In the genomic region with DNA sequence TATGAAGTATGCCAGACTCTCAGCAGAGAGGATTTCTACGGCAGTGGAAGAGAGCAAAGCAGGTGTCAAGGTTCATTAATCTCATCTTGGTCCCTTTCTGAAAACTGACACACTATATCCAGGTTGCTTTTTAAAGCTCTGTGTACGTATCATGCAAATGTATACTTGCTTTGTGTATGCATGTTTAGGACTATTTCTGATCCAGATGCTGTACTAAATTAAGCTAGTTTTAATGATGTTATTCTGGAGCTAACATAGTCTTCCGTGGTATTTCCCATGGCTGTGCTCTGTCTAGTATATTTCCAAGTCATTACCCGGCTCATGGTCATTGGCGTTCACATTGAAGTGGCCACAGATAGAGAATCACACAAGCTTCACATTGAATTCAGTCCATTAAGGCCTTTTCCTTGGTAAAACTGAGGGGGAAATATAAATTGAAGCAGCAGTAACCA, we compare ENCODE assay signal across 8 cellular contexts. TPM values are rescaled to one million over a fixed set of nuclear protein-coding genes. Genes with fewer than 3 reads are reported as not detected.
DNase-seq lines count a peak whose midpoint lies in the region; ATAC-seq lines count a peak whose summit lies in the region.

No MANE protein-coding gene starts in this region.

- no peak for DNase-seq in activated naive CD8-positive, alpha-beta T cell treated with anti-CD3 and anti-CD28 coated beads, Interleukin-2, amount 50 U/mL, for 24 hours
- DNase-seq in natural killer cell treated with Interleukin-12 subunit alpha and Interleukin-12 subunit beta and Interleukin-15 and Interleukin-18, amount 100 ng/mL, for 72 hours (ENCODE audit: low spot score), result no peak
- DNase-seq in GM19240 (ENCODE audit: insufficient read length, low spot score) (no peak), NCI-H226 (no peak), NCI-H1092 (lab: John Stamatoyannopoulos, UW) (no peak)
- no peak for DNase-seq in activated CD8-positive, alpha-beta memory T cell treated with anti-CD3 and anti-CD28 coated beads, Interleukin-2, amount 50 U/mL, for 4 hours

- peak overlapping the region; percentile 68 for H3K4me3 Mint-ChIP-seq in activated naive CD8-positive, alpha-beta T cell treated with anti-CD3 and anti-CD28 coated beads, Interleukin-2, amount 50 U/mL, for 24 hours
- H3K4me3 Mint-ChIP-seq in natural killer cell treated with Interleukin-12 subunit alpha and Interleukin-12 subunit beta and Interleukin-15 and Interleukin-18, amount 100 ng/mL, for 72 hours, result peak overlapping the region; percentile 80

- peaks cover 5% of the 10 kb centered on the region for H3K36me3 Mint-ChIP-seq in activated naive CD8-positive, alpha-beta T cell treated with anti-CD3 and anti-CD28 coated beads, Interleukin-2, amount 50 U/mL, for 24 hours (ENCODE audit: low read depth)
- no peaks in the 10 kb centered on the region for H3K36me3 Mint-ChIP-seq in natural killer cell treated with Interleukin-12 subunit alpha and Interleukin-12 subunit beta and Interleukin-15 and Interleukin-18, amount 100 ng/mL, for 72 hours

- peak overlapping the region; percentile 94 for H3K27ac Mint-ChIP-seq in activated naive CD8-positive, alpha-beta T cell treated with anti-CD3 and anti-CD28 coated beads, Interleukin-2, amount 50 U/mL, for 24 hours
- H3K27ac Mint-ChIP-seq in natural killer cell treated with Interleukin-12 subunit alpha and Interleukin-12 subunit beta and Interleukin-15 and Interleukin-18, amount 100 ng/mL, for 72 hours, result peak overlapping the region; percentile 84 to 91

- ATAC-seq in GM18873 (IDR thresholded peaks at IDR 0.05; ENCODE audit: low FRiP score, unreplicated experiment), result peak; percentile 11
- peak; percentile 6 for ATAC-seq in HG02938 (IDR thresholded peaks at IDR 0.05; ENCODE audit: unreplicated experiment)
- no peak for ATAC-seq in activated naive CD8-positive, alpha-beta T cell treated with anti-CD3 and anti-CD28 coated beads, Interleukin-2, amount 50 U/mL, for 24 hours
- no peak for ATAC-seq in natural killer cell treated with Interleukin-12 subunit alpha and Interleukin-12 subunit beta and Interleukin-15 and Interleukin-18, amount 100 ng/mL, for 72 hours

- H3K27me3 Mint-ChIP-seq in activated naive CD8-positive, alpha-beta T cell treated with anti-CD3 and anti-CD28 coated beads, Interleukin-2, amount 50 U/mL, for 24 hours, result peaks cover 5% of the 10 kb centered on the region
- H3K27me3 Mint-ChIP-seq in natural killer cell treated with Interleukin-12 subunit alpha and Interleukin-12 subunit beta and Interleukin-15 and Interleukin-18, amount 100 ng/mL, for 72 hours, result peaks cover 11 to 15% of the 10 kb centered on the region in 2 donors

- H3K4me1 Mint-ChIP-seq in activated naive CD8-positive, alpha-beta T cell treated with anti-CD3 and anti-CD28 coated beads, Interleukin-2, amount 50 U/mL, for 24 hours, result peaks cover 94% of the 10 kb centered on the region
- peaks cover 45 to 48% of the 10 kb centered on the region in 2 donors for H3K4me1 Mint-ChIP-seq in natural killer cell treated with Interleukin-12 subunit alpha and Interleukin-12 subunit beta and Interleukin-15 and Interleukin-18, amount 100 ng/mL, for 72 hours (ENCODE audit: low read depth in 2 of 2)

- H3K9me3 Mint-ChIP-seq in activated naive CD8-positive, alpha-beta T cell treated with anti-CD3 and anti-CD28 coated beads, Interleukin-2, amount 50 U/mL, for 24 hours, result no peaks in the 10 kb centered on the region
- no peaks in the 10 kb centered on the region for H3K9me3 Mint-ChIP-seq in natural killer cell treated with Interleukin-12 subunit alpha and Interleukin-12 subunit beta and Interleukin-15 and Interleukin-18, amount 100 ng/mL, for 72 hours

RNA-seq across cellular contexts. Expression of gene SNX9, which starts 59.1 kb away (rescaled TPM):
- 10 to 100 TPM in 1 of 2 donors, 1 to 10 TPM in 1; 5.4 to 14.6 TPM for total RNA-seq in natural killer cell treated with Interleukin-12 subunit alpha and Interleukin-12 subunit beta and Interleukin-15 and Interleukin-18, amount 100 ng/mL, for 72 hours

Comparison
In these comparisons a context has a peak if more than half of its experiments do, and no peak if none do; other contexts are left out.
1. ATAC-seq: peak in GM18873 (single experiment) and HG02938 (single experiment); none in activated naive CD8-positive, alpha-beta T cell treated with anti-CD3 and anti-CD28 coated beads, Interleukin-2, amount 50 U/mL, for 24 hours (single experiment) and natural killer cell treated with Interleukin-12 subunit alpha and Interleukin-12 subunit beta and Interleukin-15 and Interleukin-18, amount 100 ng/mL, for 72 hours (0 of 2).